In the genomic region with DNA sequence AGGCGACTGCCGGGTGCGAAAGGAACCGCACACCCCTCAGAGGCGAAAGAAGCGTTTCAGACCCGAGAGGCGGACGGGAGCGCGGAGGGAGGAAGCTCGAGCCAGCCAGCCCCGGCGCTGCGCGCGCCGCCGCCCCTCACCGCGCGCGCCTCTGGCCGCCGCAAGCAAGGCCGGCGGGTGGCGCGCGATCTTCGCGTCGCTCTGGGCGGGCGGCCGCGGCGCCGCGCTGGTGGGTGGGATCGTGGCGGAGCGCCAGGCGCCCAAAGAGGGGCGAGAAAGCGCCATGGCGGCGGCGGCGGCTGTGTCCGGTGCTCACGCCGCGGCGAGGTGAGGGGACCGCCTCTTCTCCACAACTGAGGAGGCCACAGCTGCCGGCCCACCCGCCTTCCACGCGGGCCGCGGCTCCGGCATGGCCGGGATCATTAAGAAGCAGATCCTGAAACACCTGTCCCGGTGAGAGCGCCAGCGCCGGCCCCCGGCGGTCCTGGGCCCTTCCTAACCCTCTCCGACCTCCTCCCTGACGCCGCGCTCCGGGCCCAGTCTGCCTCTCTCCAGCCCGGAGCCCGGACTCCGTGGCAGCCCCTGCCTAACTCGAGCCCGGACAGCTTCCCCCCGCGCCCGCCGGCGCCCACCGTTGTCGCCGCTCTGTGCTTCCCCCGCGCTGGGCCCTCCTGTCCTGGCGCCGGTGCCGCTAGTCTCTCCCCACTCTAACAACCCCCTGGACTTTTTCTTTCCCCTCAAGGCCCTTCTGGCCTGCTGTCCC, we compare ENCODE assay signal across 8 cellular contexts. TPM values are rescaled to one million over a fixed set of nuclear protein-coding genes. Genes with fewer than 3 reads are reported as not detected.
A peak's percentile ranks its signal among the peaks of the same experiment; 100 is the strongest.
DNase-seq lines count a peak whose midpoint lies in the region; ATAC-seq, FAIRE-seq and TF ChIP-seq lines count a peak whose summit lies in the region.

A gene with protein sequence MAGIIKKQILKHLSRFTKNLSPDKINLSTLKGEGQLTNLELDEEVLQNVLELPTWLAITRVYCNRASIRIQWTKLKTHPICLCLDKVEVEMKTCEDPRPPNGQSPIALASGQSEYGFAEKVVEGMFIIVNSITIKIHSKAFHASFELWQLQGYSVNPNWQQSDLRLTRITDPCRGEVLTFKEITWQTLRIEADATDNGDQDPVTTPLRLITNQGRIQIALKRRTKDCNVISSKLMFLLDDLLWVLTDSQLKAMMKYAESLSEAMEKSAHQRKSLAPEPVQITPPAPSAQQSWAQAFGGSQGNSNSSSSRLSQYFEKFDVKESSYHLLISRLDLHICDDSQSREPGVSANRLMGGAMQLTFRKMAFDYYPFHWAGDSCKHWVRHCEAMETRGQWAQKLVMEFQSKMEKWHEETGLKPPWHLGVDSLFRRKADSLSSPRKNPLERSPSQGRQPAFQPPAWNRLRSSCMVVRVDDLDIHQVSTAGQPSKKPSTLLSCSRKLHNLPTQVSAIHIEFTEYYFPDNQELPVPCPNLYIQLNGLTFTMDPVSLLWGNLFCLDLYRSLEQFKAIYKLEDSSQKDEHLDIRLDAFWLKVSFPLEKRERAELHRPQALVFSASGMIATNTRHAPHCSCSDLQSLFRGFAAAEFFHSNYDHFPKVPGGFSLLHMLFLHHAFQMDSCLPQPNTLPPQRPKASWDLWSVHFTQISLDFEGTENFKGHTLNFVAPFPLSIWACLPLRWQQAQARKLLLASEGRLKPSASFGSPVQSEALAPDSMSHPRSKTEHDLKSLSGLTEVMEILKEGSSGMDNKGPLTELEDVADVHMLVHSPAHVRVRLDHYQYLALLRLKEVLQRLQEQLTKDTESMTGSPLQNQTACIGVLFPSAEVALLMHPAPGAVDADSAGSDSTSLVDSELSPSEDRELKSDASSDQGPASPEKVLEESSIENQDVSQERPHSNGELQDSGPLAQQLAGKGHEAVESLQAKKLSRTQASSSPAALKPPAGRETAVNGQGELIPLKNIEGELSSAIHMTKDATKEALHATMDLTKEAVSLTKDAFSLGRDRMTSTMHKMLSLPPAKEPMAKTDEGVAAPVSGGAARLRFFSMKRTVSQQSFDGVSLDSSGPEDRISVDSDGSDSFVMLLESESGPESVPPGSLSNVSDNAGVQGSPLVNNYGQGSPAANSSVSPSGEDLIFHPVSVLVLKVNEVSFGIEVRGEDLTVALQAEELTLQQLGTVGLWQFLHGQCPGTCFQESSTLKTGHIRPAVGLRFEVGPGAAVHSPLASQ (N-terminal part only) (plus strand): TSS at position 242 of the 763 bp plus-strand sequence. CDS start 168 bp downstream, at position 410.

- H3K79me2 ChIP-seq in DND-41 (ENCODE audit: insufficient read depth, low read length) = peaks cover 49% of the 10 kb centered on the region

- peak within 1 kb of the TSS; percentile 72 for H3K27ac ChIP-seq in DND-41 (ENCODE audit: low read length)
- H3K27ac ChIP-seq in neutrophil = peak within 1 kb of the TSS; percentile 83
- peak within 1 kb of the TSS; percentile 92 for H3K27ac ChIP-seq in substantia nigra (ENCODE audit: low read depth, low read length, poor library complexity, severe bottlenecking)

- ATAC-seq in DND-41 (ENCODE audit: insufficient read depth, low read depth) (peak; percentile 89), GM21723 (IDR thresholded peaks at IDR 0.05; ENCODE audit: unreplicated experiment) (peak; percentile 82)

- H3K36me3 ChIP-seq in DND-41 (ENCODE audit: insufficient read depth, low read length) (no peaks in the 10 kb centered on the region; the same call in 1 of the 2 replicates), neutrophil (no peaks in the 10 kb centered on the region)

- H4K20me1 ChIP-seq in DND-41 (ENCODE audit: insufficient read depth, low read length) = peaks cover 3% of the 10 kb centered on the region; the same call in 1 of the 2 replicates

- FAIRE-seq in frontal cortex (lab: Jason Lieb, UNC) = no peak

- H3K27me3 ChIP-seq in DND-41 (ENCODE audit: insufficient read depth, low read length, poor library complexity) (no peaks in the 10 kb centered on the region), neutrophil (no peaks in the 10 kb centered on the region)

- peak within 1 kb of the TSS; percentile 83 for H3K9ac ChIP-seq in DND-41 (ENCODE audit: low read depth, low read length)

- H3K9me3 ChIP-seq in DND-41 (ENCODE audit: insufficient read depth, low read length, severe bottlenecking) = no peaks in the 10 kb centered on the region
- no peaks in the 10 kb centered on the region for H3K9me3 ChIP-seq in neutrophil

- H3K4me1 ChIP-seq in DND-41 (ENCODE audit: insufficient read depth, low read length) (peaks cover 29% of the 10 kb centered on the region), neutrophil (ENCODE audit: control insufficient read depth in 1 of 2, insufficient read depth in 1 of 2, low read depth in 1 of 2, low read length in 1 of 2) (peaks cover 22 to 25% of the 10 kb centered on the region in 2 experiments)

- H2AFZ ChIP-seq in DND-41 (ENCODE audit: low read depth, low read length) = peak within 1 kb of the TSS; percentile 93

- peak; percentile 79 for DNase-seq in DND-41
- DNase-seq in Kasumi-1 (lab: John Stamatoyannopoulos, UW) = peak; percentile 65 to 73
- DNase-seq in SHP77 treated with DMSO at 0.1 percent for 48 hours (lab: John Stamatoyannopoulos, UW) = peak; percentile 34
- DNase-seq in activated naive CD4-positive, alpha-beta T cell (lab: John Stamatoyannopoulos, UW) = peak; percentile 32 to 73 (median 48)
- peak; percentile 88 to 92 for DNase-seq in frontal cortex (ENCODE audit: low spot score in 2 of 2)
- DNase-seq in substantia nigra (lab: John Stamatoyannopoulos, UW) = peak in 43 of 49 donors; percentile 10 to 89 (median 57)

- H3K4me2 ChIP-seq in DND-41 (ENCODE audit: insufficient read depth, low read length) = peak within 1 kb of the TSS; percentile 87

- peak within 1 kb of the TSS; percentile 41 to 62 for H3K4me3 ChIP-seq in DND-41 (ENCODE audit: low read depth in 1 of 2, low read length in 2 of 2)
- peak within 1 kb of the TSS; percentile 64 to 72 for H3K4me3 ChIP-seq in neutrophil (ENCODE audit: low read depth in 1 of 2, low read length in 1 of 2)

- TF ChIP-seq CTCF in DND-41 (IDR thresholded peaks at IDR 0.05; ENCODE audit: borderline replicate concordance, extremely low read depth, low read length, poor library complexity, severe bottlenecking) (peak; percentile 9), neutrophil (IDR thresholded peaks at IDR 0.05) (no peak)

RNA-seq across cellular contexts. Expression of the gene that starts here (rescaled TPM):
- total RNA-seq in frontal cortex = 4.5 TPM

Comparison
In these comparisons a context has a peak if more than half of its experiments do, and no peak if none do; other contexts are left out.
1. Peak in every context shown above with its lines: DNase-seq, ATAC-seq, H3K4me3 ChIP-seq and H3K27ac ChIP-seq.
2. DNase-seq: peak in every context shown above with its lines; median percentile 90 in frontal cortex; 79 in DND-41; 69 in Kasumi-1; 57 in substantia nigra; 48 in activated naive CD4-positive, alpha-beta T cell; 34 in SHP77 treated with DMSO at 0.1 percent for 48 hours.